ENCODE assay signal across 11 cellular contexts in the genomic region with DNA sequence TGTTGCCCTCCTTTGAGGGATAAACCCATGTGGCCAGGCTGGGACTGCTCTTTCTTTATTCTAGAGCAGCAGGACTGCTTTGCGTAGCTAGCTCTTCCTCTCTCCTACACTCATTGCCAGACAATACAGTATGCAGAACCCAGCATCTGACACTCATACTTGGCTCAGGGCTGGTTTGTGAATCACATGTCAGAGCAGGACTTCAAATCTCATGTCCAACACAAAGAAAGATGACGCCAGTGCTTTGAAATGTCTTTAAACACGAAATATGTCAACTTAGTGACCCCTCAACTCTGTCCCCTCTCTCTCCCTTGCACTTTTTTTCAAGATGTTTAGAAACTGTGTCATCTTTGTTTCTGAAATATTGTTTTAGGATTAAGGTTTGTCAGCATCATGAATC.
DNase-seq lines count a peak whose midpoint lies in the region; ATAC-seq, FAIRE-seq and TF ChIP-seq lines count a peak whose summit lies in the region.
"Had no signal": no experiment of that assay in that cellular context is flagged by ENCODE, and none has a peak within 500 bp of the region (broad histone marks: within the 10 kb centered on the region; RNA-seq: fewer than 3 reads in every experiment).

No MANE protein-coding gene starts in this region.

- CTCF ChIA-PET in endothelial cell of umbilical vein (lab: Charles Lee), result interaction anchor here (0.6 to 1.6 kb wide), 8 partner anchors 12 to 587 kb away, joined by 3 to 6 read pairs (median 5); no protein-coding TSS in a partner anchor

- no peak overlapping the region for H3K4me3 ChIP-seq in endothelial cell of umbilical vein (replicated peaks in 1 of 3; ENCODE audit: insufficient read depth in 1 of 3, low read depth in 1 of 3, low read length in 3 of 3)
- no peak overlapping the region for H3K4me3 ChIP-seq in mesodermal cell (ENCODE audit: extremely low read depth, insufficient read depth, low read length, poor library complexity, severe bottlenecking)
- no peak overlapping the region for H3K4me3 ChIP-seq in aorta (ENCODE audit: low read length in 2 of 2)
- H3K4me3 ChIP-seq: adrenal gland had no signal

- no TSS peak for BruUV-seq in endothelial cell of umbilical vein (replicated peaks; lab: Mats Ljungman, UMichigan)

- TF ChIP-seq POLR2A in endothelial cell of umbilical vein (IDR thresholded peaks at IDR 0.05; ENCODE audit: low read depth, low read length), result no peak

- H3K9ac ChIP-seq in endothelial cell of umbilical vein (replicated peaks; ENCODE audit: extremely low read depth, insufficient read depth, low read length), result peak overlapping the region; percentile 84

- intact Hi-C loops in endothelial cell of umbilical vein (cut with micrococcal nuclease) (loop anchor here (1.0 to 5.0 kb wide), 13 partner anchors 16 to 847 kb away; a partner anchor contains a TSS), aorta (cut with DNase I) (loop anchor here in 1 of 2 donors (10.0 kb wide), 1 partner anchor 825 kb away; no protein-coding TSS in a partner anchor)

- no peaks in the 10 kb centered on the region for H4K20me1 ChIP-seq in endothelial cell of umbilical vein (replicated peaks; ENCODE audit: control insufficient read depth, extremely low read depth, insufficient read depth, low read length)

- H3K9me3 ChIP-seq in endothelial cell of umbilical vein (replicated peaks; ENCODE audit: control insufficient read depth, insufficient read depth, low read length) (no peaks in the 10 kb centered on the region), mesodermal cell (ENCODE audit: control insufficient read depth, low read length) (peaks cover 7% of the 10 kb centered on the region), aorta (ENCODE audit: control insufficient read depth, low read length) (no peaks in the 10 kb centered on the region)
- H3K9me3 ChIP-seq: adrenal gland had no signal

- POLR2A ChIA-PET in endothelial cell of umbilical vein (lab: Charles Lee), result interaction anchor here (1.4 to 1.6 kb wide), 2 partner anchors 18 to 20 kb away, joined by 3 to 4 read pairs; no protein-coding TSS in a partner anchor

- 89 to 100% methylated on average over 2 to 3 of the region's 3 CpGs for WGBS in mesodermal cell (ENCODE audit: insufficient coverage in 2 of 2), 2 experiments
- WGBS in aorta, 2 donors, result 4 to 6% methylated on average over 3 of the region's 3 CpGs

- H3K4me2 ChIP-seq in endothelial cell of umbilical vein (ENCODE audit: insufficient read depth, low read length), result peak overlapping the region; percentile 69

- no peak for TF ChIP-seq CTCF in endothelial cell of umbilical vein (IDR thresholded peaks at IDR 0.05; ENCODE audit: extremely low read depth in 1 of 2, insufficient read depth in 1 of 2, low read depth in 1 of 2, low read length in 2 of 2)

- peak overlapping the region; percentile 50 for H2AFZ ChIP-seq in endothelial cell of umbilical vein (ENCODE audit: low read depth, low read length)

- no peaks in the 10 kb centered on the region for H3K27me3 ChIP-seq in endothelial cell of umbilical vein (ENCODE audit: control insufficient read depth in 2 of 2, insufficient read depth in 2 of 2, low read length in 2 of 2)
- H3K27me3 ChIP-seq in aorta (ENCODE audit: control insufficient read depth in 1 of 2, insufficient read depth in 2 of 2, low read length in 1 of 2), result no peaks in the 10 kb centered on the region
- H3K27me3 ChIP-seq: adrenal gland had no signal

- H3K9me1 ChIP-seq in endothelial cell of umbilical vein (replicated peaks; ENCODE audit: control insufficient read depth, extremely low read depth, insufficient read depth, low read length), result no peaks in the 10 kb centered on the region

- H3K27ac ChIP-seq in endothelial cell of umbilical vein (ENCODE audit: insufficient read depth, low read depth, low read length) (peak overlapping the region; percentile 100), mesodermal cell (ENCODE audit: low read depth, low read length, severe bottlenecking) (peak overlapping the region; percentile 86), aorta (ENCODE audit: low read depth in 1 of 2, low read length in 2 of 2) (peak overlapping the region; percentile 43 to 100)

- peak; percentile 67 for DNase-seq in SIG-M5 treated with dmso at 0.1 percent for 504 hours (lab: John Stamatoyannopoulos, UW; ENCODE audit: unreplicated experiment)
- DNase-seq in SIG-M5 (lab: John Stamatoyannopoulos, UW), result no peak
- DNase-seq in endothelial cell of umbilical vein (ENCODE audit: low read depth, low spot score), result peak; percentile 93
- peak in 1 of 2 donors; percentile 60 for DNase-seq in aorta
- no peak for DNase-seq in NCI-H345 treated with DMSO at 0.1 percent for 48 hours (lab: John Stamatoyannopoulos, UW; ENCODE audit: unreplicated experiment)
- DNase-seq: activated CD4-positive, alpha-beta T cell treated with anti-CD3 and anti-CD28 coated beads for 4 hours; NCI-H526 treated with DMSO at 0.1 percent for 48 hours had no signal

- peak; percentile 85 for FAIRE-seq in endothelial cell of umbilical vein (lab: Jason Lieb, UNC)

- no peaks in the 10 kb centered on the region for H3K36me3 ChIP-seq in endothelial cell of umbilical vein (ENCODE audit: control insufficient read depth in 2 of 2, extremely low read depth in 1 of 2, insufficient read depth in 2 of 2, low read length in 2 of 2)
- H3K36me3 ChIP-seq in mesodermal cell (ENCODE audit: control insufficient read depth, insufficient read depth, low read length), result no peaks in the 10 kb centered on the region
- H3K36me3 ChIP-seq in aorta (ENCODE audit: control insufficient read depth in 1 of 2, insufficient read depth in 2 of 2, low read length in 1 of 2), result no peaks in the 10 kb centered on the region
- H3K36me3 ChIP-seq: adrenal gland had no signal

- H3K79me2 ChIP-seq in endothelial cell of umbilical vein (ENCODE audit: control insufficient read depth, insufficient read depth, low read length), result no peaks in the 10 kb centered on the region

- peaks cover 33% of the 10 kb centered on the region for H3K4me1 ChIP-seq in endothelial cell of umbilical vein (ENCODE audit: control insufficient read depth, extremely low read depth, insufficient read depth, low read length)
- H3K4me1 ChIP-seq in mesodermal cell (ENCODE audit: control insufficient read depth, insufficient read depth, low read length, poor library complexity, severe bottlenecking), result peaks cover 42% of the 10 kb centered on the region
- H3K4me1 ChIP-seq in aorta (ENCODE audit: control insufficient read depth in 1 of 2, insufficient read depth in 2 of 2, low read length in 2 of 2), result peaks cover 6 to 10% of the 10 kb centered on the region in 2 donors
- H3K4me1 ChIP-seq: adrenal gland had no signal

- ATAC-seq in aorta (ENCODE audit: low FRiP score), result peak; percentile 72
- no peak for ATAC-seq in GM18868 (IDR thresholded peaks at IDR 0.05; ENCODE audit: unreplicated experiment)
- no peak for ATAC-seq in HG03571 (IDR thresholded peaks at IDR 0.05; ENCODE audit: unreplicated experiment)

- dilution Hi-C loops in endothelial cell of umbilical vein (cut with MboI; ENCODE audit: extremely low pct_ligation_motif_present, low sequenced_read_pairs), result no loop called here

TF ChIP-seq in endothelial cell of umbilical vein, 7 proteins besides CTCF, POLR2A, EP300 and RAD21:
- peak; percentile 45 for TF ChIP-seq JUN (IDR thresholded peaks at IDR 0.05; ENCODE audit: borderline replicate concordance, insufficient read depth, insufficient read length, low read depth)
- no peak for TF ChIP-seq EZH2 (IDR thresholded peaks at IDR 0.05; ENCODE audit: borderline replicate concordance, low read depth, low read length, severe bottlenecking)

Comparison
In these comparisons a context has a peak if more than half of its experiments do, and no peak if none do; other contexts are left out.
1. DNase-seq: peak in SIG-M5 treated with dmso at 0.1 percent for 504 hours (single experiment) and endothelial cell of umbilical vein (single experiment); none in SIG-M5 (single experiment) and NCI-H345 treated with DMSO at 0.1 percent for 48 hours (single experiment).
2. Peak in every context shown above with its lines, with median percentiles within 50 percentile points of each other: H3K27ac ChIP-seq.